8 cellular contexts compared by ENCODE assay signal in genomic region chr12:46268349-46268616, GRCh38. TPM values are rescaled to one million over a fixed set of nuclear protein-coding genes. Genes with fewer than 3 reads are reported as not detected.
DNase-seq lines count a peak whose midpoint lies in the region; ATAC-seq and TF ChIP-seq lines count a peak whose summit lies in the region.

No MANE protein-coding gene starts in this region.

- DNase-seq in AG20443 (ENCODE audit: low spot score) (peak; percentile 26), cardiac fibroblast (ENCODE audit: low read depth in 2 of 2) (peak; percentile 23 to 42), NCI-H82 treated with DMSO at 0.1 percent for 48 hours (lab: John Stamatoyannopoulos, UW; ENCODE audit: unreplicated experiment) (no peak), NCI-H526 treated with DMSO at 0.1 percent for 48 hours (lab: John Stamatoyannopoulos, UW) (no peak), T1000 (lab: John Stamatoyannopoulos, UW) (no peak)

- peak overlapping the region; percentile 88 for H3K27ac ChIP-seq in HEK293 (ENCODE audit: extremely low read depth, low read depth, low read length)

- CTCF ChIA-PET in HEK293 (lab: Yijun Ruan, JAX), result interaction anchor here (0.9 kb wide), 1 partner anchor 33 kb away, joined by 3 read pairs; no protein-coding TSS in a partner anchor

- no peak for ATAC-seq in GM21576 (IDR thresholded peaks at IDR 0.05; ENCODE audit: unreplicated experiment)

- TF ChIP-seq CTCF in HEK293 (tag by site-specific recombination; IDR thresholded peaks at IDR 0.05) (no peak), cardiac fibroblast (IDR thresholded peaks at IDR 0.05; ENCODE audit: low read depth, low read length) (no peak)

- H3K4me1 ChIP-seq in HEK293 (ENCODE audit: control insufficient read depth, insufficient read depth, low read length) (peaks cover 22% of the 10 kb centered on the region), mononuclear cell (ENCODE audit: insufficient read depth, low read length) (peaks cover 48% of the 10 kb centered on the region)

- no peaks in the 10 kb centered on the region for H3K36me3 ChIP-seq in HEK293 (ENCODE audit: control insufficient read depth in 2 of 2, insufficient read depth in 1 of 2, low read length in 2 of 2)

- H3K27me3 ChIP-seq in mononuclear cell (ENCODE audit: insufficient read depth, low read length), result no peaks in the 10 kb centered on the region

- H3K4me3 ChIP-seq in HEK293 (ENCODE audit: low read depth, low read length) (peak overlapping the region; percentile 61), cardiac fibroblast (replicated peaks in 1 of 2; ENCODE audit: low read depth in 2 of 2, low read length in 2 of 2) (peak overlapping the region; percentile 75 to 76), mononuclear cell (ENCODE audit: low read length) (peak overlapping the region; percentile 84)

- H3K9me3 ChIP-seq in HEK293 (ENCODE audit: control insufficient read depth, insufficient read depth, low read depth, low read length), result no peaks in the 10 kb centered on the region
- no peaks in the 10 kb centered on the region for H3K9me3 ChIP-seq in mononuclear cell (ENCODE audit: low read depth, low read length)

- POLR2A ChIA-PET in HEK293 (lab: Yijun Ruan, JAX), result interaction anchor here (1.0 to 1.9 kb wide), 6 partner anchors 36 to 277 kb away, joined by 3 to 4 read pairs (median 4); no protein-coding TSS in a partner anchor

TF ChIP-seq in HEK293, 187 proteins besides CTCF, POLR2A, EP300 and RAD21:
- TF ChIP-seq ZNF140 (tag by site-specific recombination; IDR thresholded peaks at IDR 0.05) (no peak), ZNF169 (tag by site-specific recombination; IDR thresholded peaks at IDR 0.05) (no peak), ZNF555 (tag by site-specific recombination; conservative IDR thresholded peaks at IDR 0.05) (no peak), ZSCAN5A (tag by site-specific recombination; IDR thresholded peaks at IDR 0.05) (no peak), ZNF138 (tag by site-specific recombination; IDR thresholded peaks at IDR 0.05; ENCODE audit: borderline replicate concordance) (no peak), ZSCAN4 (tag by site-specific recombination; IDR thresholded peaks at IDR 0.05) (no peak), ZNF621 (tag by site-specific recombination; IDR thresholded peaks at IDR 0.05) (no peak), ZNF510 (tag by site-specific recombination; IDR thresholded peaks at IDR 0.05; ENCODE audit: insufficient replicate concordance) (no peak), PRDM1 (tag by site-specific recombination; IDR thresholded peaks at IDR 0.05) (peak; percentile 85), ZNF660 (tag by site-specific recombination; IDR thresholded peaks at IDR 0.05) (no peak), ZNF521 (tag by site-specific recombination; IDR thresholded peaks at IDR 0.05) (no peak), KLF16 (tag by site-specific recombination; IDR thresholded peaks at IDR 0.05) (no peak), KLF7 (tag by site-specific recombination; IDR thresholded peaks at IDR 0.05; ENCODE audit: borderline replicate concordance) (no peak), ZFHX2 (tag by site-specific recombination; conservative IDR thresholded peaks at IDR 0.05) (no peak), SP2 (tag by site-specific recombination; IDR thresholded peaks at IDR 0.05) (0 out of 2 replicates have a peak, but pooled peaks have one; percentile 49), ZNF639 (tag by site-specific recombination; IDR thresholded peaks at IDR 0.05) (no peak), ZNF707 (tag by site-specific recombination; IDR thresholded peaks at IDR 0.05) (no peak)

RNA-seq across cellular contexts. Expression of gene SLC38A1, which starts 0.6 kb away (rescaled TPM):
- total RNA-seq in mononuclear cell, result 308 TPM

Comparison
In these comparisons a context has a peak if more than half of its experiments do, and no peak if none do; other contexts are left out.
1. DNase-seq: peak in AG20443 (single experiment) and cardiac fibroblast (2 of 2); none in NCI-H82 treated with DMSO at 0.1 percent for 48 hours (single experiment), NCI-H526 treated with DMSO at 0.1 percent for 48 hours (single experiment) and T1000 (single experiment).
2. Peak in every context shown above with its lines, with median percentiles within 50 percentile points of each other: H3K4me3 ChIP-seq.